10 cellular contexts compared by ENCODE assay signal in the genomic region with DNA sequence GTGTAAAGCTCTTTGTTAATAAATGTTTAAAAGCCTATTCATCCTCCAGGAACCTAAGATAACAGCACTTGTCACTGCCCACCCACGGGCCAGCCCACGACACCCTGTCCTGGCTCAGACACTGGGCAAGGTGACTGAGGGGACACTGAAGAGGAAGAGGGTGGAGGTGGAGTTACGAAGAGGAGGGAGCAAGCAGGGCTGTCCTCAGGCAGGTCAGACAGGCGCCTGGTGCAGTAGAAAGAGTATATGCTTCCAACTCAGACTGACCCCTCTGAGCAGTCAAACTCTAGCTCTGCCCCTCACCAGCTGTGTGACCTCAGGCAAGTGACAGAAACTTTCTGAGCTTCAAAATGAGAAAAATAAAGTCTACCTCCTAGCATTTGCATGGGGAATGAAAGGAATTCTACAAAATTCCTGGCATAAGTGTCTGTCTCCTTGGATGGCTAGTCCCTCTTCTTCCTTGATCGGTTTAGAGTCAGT. TPM values are rescaled to one million over a fixed set of nuclear protein-coding genes. Genes with fewer than 3 reads are reported as not detected.
A peak's percentile ranks its signal among the peaks of the same experiment; 100 is the strongest.
DNase-seq lines count a peak whose midpoint lies in the region; ATAC-seq, FAIRE-seq and TF ChIP-seq lines count a peak whose summit lies in the region.
"Had no signal": no experiment of that assay in that cellular context is flagged by ENCODE, and none has a peak within 500 bp of the region (broad histone marks: within the 10 kb centered on the region; RNA-seq: fewer than 3 reads in every experiment).

No MANE protein-coding gene starts in this region.

- no peaks in the 10 kb centered on the region for H3K9me3 Mint-ChIP-seq in T-cell

- no peak for TF ChIP-seq CTCF in HEK293 (tag by site-specific recombination; IDR thresholded peaks at IDR 0.05)
- TF ChIP-seq CTCF in keratinocyte (optimal IDR thresholded peaks at IDR 0.05 in 1 of 3, IDR thresholded peaks at IDR 0.05 in 1 of 3, conservative IDR thresholded peaks at IDR 0.05 in 1 of 3; ENCODE audit: extremely low read depth in 1 of 3, insufficient read depth in 2 of 3, low read length in 3 of 3) = no peak

- H3K27me3 ChIP-seq in keratinocyte (ENCODE audit: control insufficient read depth, extremely low read depth, insufficient read depth, low read length) = no peaks in the 10 kb centered on the region
- no peaks in the 10 kb centered on the region for H3K27me3 ChIP-seq in skeletal muscle satellite cell (ENCODE audit: control insufficient read depth, insufficient read depth, low read length)
- no peaks in the 10 kb centered on the region for H3K27me3 ChIP-seq in H7 (ENCODE audit: control insufficient read depth, insufficient read depth, low read length)

- H3K36me3 Mint-ChIP-seq in T-cell = no peaks in the 10 kb centered on the region

- H3K4me2 ChIP-seq in keratinocyte (ENCODE audit: control insufficient read depth, extremely low read depth, insufficient read depth, low read depth, low read length) (peak overlapping the region; percentile 23), skeletal muscle satellite cell (ENCODE audit: low read length) (peak overlapping the region; percentile 35)

- no peak overlapping the region for H2AFZ ChIP-seq in keratinocyte (ENCODE audit: control insufficient read depth, low read length)

- H3K36me3 ChIP-seq in HEK293 (ENCODE audit: control insufficient read depth in 2 of 2, insufficient read depth in 1 of 2, low read length in 2 of 2) = no peaks in the 10 kb centered on the region; a peak in 1 of 3 replicates
- peaks cover 0 to 3% of the 10 kb centered on the region in 2 experiments for H3K36me3 ChIP-seq in keratinocyte (ENCODE audit: control insufficient read depth in 2 of 2, extremely low read depth in 1 of 2, insufficient read depth in 2 of 2, low read length in 2 of 2)
- H3K36me3 ChIP-seq in skeletal muscle satellite cell (ENCODE audit: insufficient read depth, low read length) = no peaks in the 10 kb centered on the region
- no peaks in the 10 kb centered on the region for H3K36me3 ChIP-seq in H7 (replicated peaks; ENCODE audit: control insufficient read depth, insufficient read depth, low read length)

- H3K4me3 ChIP-seq in HEK293 (ENCODE audit: low read depth, low read length) = no peak overlapping the region
- H3K4me3 ChIP-seq in keratinocyte (ENCODE audit: control insufficient read depth in 2 of 3, extremely low read depth in 1 of 3, insufficient read depth in 2 of 3, low read depth in 1 of 3, low read length in 3 of 3) = no peak overlapping the region
- no peak overlapping the region for H3K4me3 ChIP-seq in skeletal muscle satellite cell (ENCODE audit: low read length)
- no peak overlapping the region for H3K4me3 ChIP-seq in H7 (ENCODE audit: insufficient read depth, low read depth, low read length)

- H3K79me2 ChIP-seq in keratinocyte (ENCODE audit: control insufficient read depth, insufficient read depth, low read length) = peaks cover 61% of the 10 kb centered on the region

- no peaks in the 10 kb centered on the region for H4K20me1 ChIP-seq in keratinocyte (ENCODE audit: control insufficient read depth, extremely low read depth, insufficient read depth, low read length)

- H3K27ac ChIP-seq in HEK293 (ENCODE audit: extremely low read depth, low read depth, low read length) = no peak overlapping the region
- H3K27ac ChIP-seq in cingulate gyrus (ENCODE audit: low read depth, low read length) = peak overlapping the region; percentile 15
- no peak overlapping the region for H3K27ac ChIP-seq in keratinocyte (ENCODE audit: control insufficient read depth, insufficient read depth, low read length)

- H3K9ac ChIP-seq in keratinocyte (ENCODE audit: control insufficient read depth, extremely low read depth, insufficient read depth, low read length) = no peak overlapping the region
- peak overlapping the region; percentile 1 for H3K9ac ChIP-seq in skeletal muscle satellite cell (ENCODE audit: low read depth, low read length)

- no peak for FAIRE-seq in keratinocyte (lab: Jason Lieb, UNC)

- peaks cover 8% of the 10 kb centered on the region for H3K4me1 ChIP-seq in HEK293 (ENCODE audit: control insufficient read depth, insufficient read depth, low read length)
- peaks cover 30% of the 10 kb centered on the region for H3K4me1 ChIP-seq in keratinocyte (ENCODE audit: control insufficient read depth, extremely low read depth, insufficient read depth, low read length)
- peaks cover 37% of the 10 kb centered on the region for H3K4me1 ChIP-seq in skeletal muscle satellite cell (ENCODE audit: control insufficient read depth, insufficient read depth, low read length)

- no peak overlapping the region for H3K27ac Mint-ChIP-seq in T-cell

- H3K9me1 ChIP-seq in keratinocyte (ENCODE audit: control insufficient read depth, extremely low read depth, insufficient read depth, low read length) = peaks cover 2% of the 10 kb centered on the region

- H3K9me3 ChIP-seq in HEK293 (ENCODE audit: control insufficient read depth, insufficient read depth, low read depth, low read length) (no peaks in the 10 kb centered on the region), keratinocyte (ENCODE audit: control insufficient read depth, low read depth, low read length) (no peaks in the 10 kb centered on the region), skeletal muscle satellite cell (replicated peaks; ENCODE audit: low read length) (no peaks in the 10 kb centered on the region)

- ATAC-seq in T-cell (replicated peaks in 1 of 4) (no peak), HG02798 (IDR thresholded peaks at IDR 0.05; ENCODE audit: poor library complexity, unreplicated experiment) (no peak), GM18519 (IDR thresholded peaks at IDR 0.05; ENCODE audit: low FRiP score, unreplicated experiment) (no peak)

- dilution Hi-C loops in keratinocyte (cut with MboI; ENCODE audit: extremely low pct_ligation_motif_present, low sequenced_read_pairs) = no loop called here

- no peak overlapping the region for H3K4me3 Mint-ChIP-seq in T-cell

- DNase-seq in keratinocyte (ENCODE audit: low read depth, low spot score) (no peak), T-cell (no peak), H7 (no peak)
- DNase-seq: activated CD4-positive, alpha-beta T cell treated with anti-CD3 and anti-CD28 coated beads, Interleukin-2, amount 50 U/mL, for 4 hours; DMS53 had no signal

- peaks cover 16 to 36% (median 19%) of the 10 kb centered on the region in 3 donors for H3K4me1 Mint-ChIP-seq in T-cell

- CTCF ChIA-PET in HEK293 (lab: Yijun Ruan, JAX) = interaction anchor here (1.3 kb wide), 1 partner anchor 338 kb away, joined by 3 read pairs; no protein-coding TSS in a partner anchor
- CTCF ChIA-PET in T-cell (lab: Charles Lee) = interaction anchor here in 1 of 2 donors (1.0 kb wide), 1 partner anchor 30 kb away, joined by 4 read pairs; no protein-coding TSS in a partner anchor

- POLR2A ChIA-PET in HEK293 (lab: Yijun Ruan, JAX) = interaction anchor here (1.4 to 1.9 kb wide), 2 partner anchors 23 to 95 kb away, joined by 3 to 5 read pairs; no protein-coding TSS in a partner anchor
- POLR2A ChIA-PET in T-cell (lab: Charles Lee) = no interaction called here

- H3K27me3 Mint-ChIP-seq in T-cell = no peaks in the 10 kb centered on the region

TF ChIP-seq in HEK293, 187 proteins besides CTCF, POLR2A, EP300 and RAD21:
- TF ChIP-seq EGR2 (tag by site-specific recombination; IDR thresholded peaks at IDR 0.05; ENCODE audit: low read depth) (peak; percentile 95), ZFHX2 (tag by site-specific recombination; conservative IDR thresholded peaks at IDR 0.05) (peak; percentile 97), KLF10 (tag by site-specific recombination; IDR thresholded peaks at IDR 0.05) (no peak)

RNA-seq across cellular contexts. Expression of a gene that starts 22.8 kb away (rescaled TPM):
- polyA plus RNA-seq in keratinocyte = 44.4 to 49.6 TPM (median 47.9 TPM) in 3 replicates
- polyA plus RNA-seq in keratinocyte (2011; ENCODE audit: low read depth) = 23.4 TPM
- 34.4 and 42.9 TPM in 2 replicates for polyA plus RNA-seq in keratinocyte (2011; cell fraction: cytosol; rRNA removed)
- 82.2 and 88.8 TPM in 2 replicates for polyA plus RNA-seq in keratinocyte (2011; cell fraction: nucleus; rRNA removed)
- polyA plus RNA-seq in keratinocyte (2012; ENCODE audit: low replicate concordance) = 23.1 and 42.4 TPM in 2 replicates
- 57.3 to 71.5 TPM (median 60.5 TPM) in 3 replicates for polyA minus RNA-seq in keratinocyte
- polyA minus RNA-seq in keratinocyte (2011; cell fraction: cytosol; rRNA and poly(A)+ RNA removed) = 33.0 TPM
- polyA minus RNA-seq in keratinocyte (2011; cell fraction: nucleus; rRNA and poly(A)+ RNA removed) = 64.4 and 97.0 TPM in 2 replicates
- 18.3 and 19.3 TPM in 2 replicates for total RNA-seq in skeletal muscle satellite cell (2012; rRNA removed)
- 10 to 100 TPM; 12.5 to 16.4 (median 14.8) TPM for total RNA-seq in T-cell
- total RNA-seq in H7 (2014; rRNA removed; shearing (Covaris generic)) = 4.7 and 7.3 TPM in 2 replicates
